19 cellular contexts compared by ENCODE assay signal in genomic region chr1:29117381-29117780, GRCh38. TPM values are rescaled to one million over a fixed set of nuclear protein-coding genes. Genes with fewer than 3 reads are reported as not detected.
DNase-seq lines count a peak whose midpoint lies in the region; ATAC-seq and TF ChIP-seq lines count a peak whose summit lies in the region.
"Had no signal": no experiment of that assay in that cellular context is flagged by ENCODE, and none has a peak within 500 bp of the region (broad histone marks: within the 10 kb centered on the region; RNA-seq: fewer than 3 reads in every experiment).

No MANE protein-coding gene starts in this region.

- H3K9me2 ChIP-seq in hepatocyte (replicated peaks; ENCODE audit: insufficient read depth), result no peaks in the 10 kb centered on the region

- no peak overlapping the region for H2AFZ ChIP-seq in hepatocyte

- peaks cover 12% of the 10 kb centered on the region for H3K36me3 Mint-ChIP-seq in T-helper 17 cell (ENCODE audit: low read depth)

- H3K9me3 ChIP-seq in left ventricle myocardium inferior (replicated peaks), result no peaks in the 10 kb centered on the region
- H3K9me3 ChIP-seq in heart right ventricle, result no peaks in the 10 kb centered on the region
- H3K9me3 ChIP-seq in T-helper 17 cell (ENCODE audit: control insufficient read depth, low read length, poor library complexity, severe bottlenecking), result no peaks in the 10 kb centered on the region
- no peaks in the 10 kb centered on the region for H3K9me3 ChIP-seq in hepatocyte (ENCODE audit: low read depth)
- H3K9me3 ChIP-seq in Peyer's patch, result no peaks in the 10 kb centered on the region
- H3K9me3 ChIP-seq: ascending aorta had no signal

- DNase-seq in left ventricle myocardium inferior (no peak), heart right ventricle (no peak), T-helper 17 cell (no peak), hepatocyte (ENCODE audit: low spot score) (no peak), Peyer's patch (no peak)
- DNase-seq: activated CD4-positive, alpha-beta T cell treated with anti-CD3 and anti-CD28 coated beads, Interleukin-2, amount 50 U/mL, for 1 hour; activated T-cell treated with anti-CD3 and anti-CD28 coated beads, Interleukin-2, amount 50 U/mL, for 72 hours; AML-193; foreskin melanocyte; NCI-H187; NCI-H526; RPMI8226; stimulated activated naive CD4-positive, alpha-beta T cell had no signal

- H3K4me1 ChIP-seq in left ventricle myocardium inferior, result peaks cover 10% of the 10 kb centered on the region
- H3K4me1 ChIP-seq in heart right ventricle, result peaks cover 3 to 13% (median 8%) of the 10 kb centered on the region in 9 donors
- peaks cover 11% of the 10 kb centered on the region for H3K4me1 ChIP-seq in hepatocyte (ENCODE audit: insufficient read depth)
- H3K4me1 ChIP-seq in Peyer's patch, result peaks cover 4 to 15% (median 9%) of the 10 kb centered on the region in 4 donors

- peaks cover 4% of the 10 kb centered on the region for H3K4me1 Mint-ChIP-seq in T-helper 17 cell
- H3K4me1 Mint-ChIP-seq: memory B cell had no signal

- H3K36me3 ChIP-seq in left ventricle myocardium inferior, result peaks cover 7% of the 10 kb centered on the region
- H3K36me3 ChIP-seq in heart right ventricle, result peaks cover 0 to 56% (median 5%) of the 10 kb centered on the region in 9 donors
- H3K36me3 ChIP-seq in hepatocyte (replicated peaks; ENCODE audit: insufficient read depth, low read depth), result no peaks in the 10 kb centered on the region
- peaks cover 0 to 41% (median 0%) of the 10 kb centered on the region in 3 donors for H3K36me3 ChIP-seq in Peyer's patch

- peaks cover 14% of the 10 kb centered on the region for H3K79me2 ChIP-seq in hepatocyte

- peak; percentile 15 for TF ChIP-seq CTCF in left ventricle myocardium inferior (IDR thresholded peaks at IDR 0.05; ENCODE audit: borderline replicate concordance)
- peak in 4 of 9 donors; percentile 9 to 32 (median 16) for TF ChIP-seq CTCF in heart right ventricle (IDR thresholded peaks at IDR 0.05)
- TF ChIP-seq CTCF in hepatocyte (IDR thresholded peaks at IDR 0.05; ENCODE audit: poor library complexity), result peak; percentile 20
- TF ChIP-seq CTCF in Peyer's patch (IDR thresholded peaks at IDR 0.05), result no peak

- H3K27me3 Mint-ChIP-seq in T-helper 17 cell, result no peaks in the 10 kb centered on the region
- H3K27me3 Mint-ChIP-seq: memory B cell had no signal

- no peak overlapping the region for H3K4me2 ChIP-seq in hepatocyte

- H3K4me3 ChIP-seq in left ventricle myocardium inferior (no peak overlapping the region), heart right ventricle (no peak overlapping the region), hepatocyte (no peak overlapping the region), Peyer's patch (no peak overlapping the region)
- H3K4me3 ChIP-seq: ascending aorta had no signal

- H3K27me3 ChIP-seq in left ventricle myocardium inferior (ENCODE audit: low read depth) (peaks cover 18% of the 10 kb centered on the region), heart right ventricle (peaks cover 0 to 23% (median 8%) of the 10 kb centered on the region in 7 donors), hepatocyte (peaks cover 9% of the 10 kb centered on the region), Peyer's patch (no peaks in the 10 kb centered on the region)
- H3K27me3 ChIP-seq: ascending aorta had no signal

- intact Hi-C loops in left ventricle myocardium inferior (cut with micrococcal nuclease) (no loop called here), heart right ventricle (cut with DNase I) (no loop called here)

- TF ChIP-seq POLR2A in Peyer's patch (IDR thresholded peaks at IDR 0.05), result no peak

- H3K27ac Mint-ChIP-seq in T-helper 17 cell, result no peak overlapping the region
- H3K27ac Mint-ChIP-seq: activated T-cell treated with anti-CD3 and anti-CD28 coated beads, Interleukin-2, amount 50 U/mL, for 72 hours; memory B cell; T-helper 2 cell treated with Interferon-gamma antibody and Interleukin-4, amounts not matched to agents 5 μg/mL and 100 μg/mL, for 36 hours had no signal

- ATAC-seq in heart right ventricle, result no peak
- ATAC-seq in T-helper 17 cell, result no peak
- no peak for ATAC-seq in HG03139 (IDR thresholded peaks at IDR 0.05; ENCODE audit: unreplicated experiment)
- no peak for ATAC-seq in GM18870 (IDR thresholded peaks at IDR 0.05; ENCODE audit: unreplicated experiment)
- ATAC-seq in GM21367 (IDR thresholded peaks at IDR 0.05; ENCODE audit: unreplicated experiment), result no peak
- ATAC-seq: activated T-cell treated with anti-CD3 and anti-CD28 coated beads, Interleukin-2, amount 50 U/mL, for 72 hours had no signal

- 81 to 82% methylated on average over 2 of the region's 2 CpGs for WGBS in heart right ventricle, 2 donors
- 65% methylated on average over 2 of the region's 2 CpGs for WGBS in hepatocyte (ENCODE audit: low lambda C conversion rate, missing lambda C conversion rate)

- H3K27ac ChIP-seq in left ventricle myocardium inferior (replicated peaks), result no peak overlapping the region
- no peak overlapping the region for H3K27ac ChIP-seq in heart right ventricle
- H3K27ac ChIP-seq in hepatocyte, result no peak overlapping the region
- H3K27ac ChIP-seq in Peyer's patch, result no peak overlapping the region

- H4K20me1 ChIP-seq in hepatocyte (ENCODE audit: insufficient read depth, poor library complexity, severe bottlenecking), result peaks cover 4% of the 10 kb centered on the region

- peak overlapping the region; percentile 60 for H3K4me3 Mint-ChIP-seq in T-helper 17 cell
- H3K4me3 Mint-ChIP-seq: activated T-cell treated with anti-CD3 and anti-CD28 coated beads, Interleukin-2, amount 50 U/mL, for 72 hours; memory B cell; T-helper 2 cell treated with Interferon-gamma antibody and Interleukin-4, amounts not matched to agents 5 μg/mL and 100 μg/mL, for 36 hours had no signal

RNA-seq across cellular contexts. Expression of gene TMEM200B, which starts 6.3 kb away (rescaled TPM):
- total RNA-seq in left ventricle myocardium inferior, result 1.6 TPM
- 1 to 10 TPM in 8 of 10 donors, under 1 TPM in 2; 0.79 to 2.2 (median 1.5) TPM for total RNA-seq in heart right ventricle
- polyA plus RNA-seq in heart right ventricle, result 1 to 10 TPM; 1.8 to 3.3 TPM
- not detected for total RNA-seq in T-helper 17 cell
- total RNA-seq in hepatocyte, result 8.2 and 10.7 TPM in 2 replicates
- 8.3 and 11.0 TPM in 2 replicates for polyA plus RNA-seq in hepatocyte
- 1 to 10 TPM; 2.0 to 2.8 (median 2.3) TPM for total RNA-seq in Peyer's patch

Comparison
In these comparisons a context has a peak if more than half of its experiments do, and no peak if none do; other contexts are left out.
1. CTCF ChIP-seq: peak in left ventricle myocardium inferior (single experiment) and hepatocyte (single experiment); none in Peyer's patch (0 of 6).